ENCODE assay signal across 24 cellular contexts in genomic region chrX:74195120-74195519, GRCh38.
"Had no signal": no experiment of that assay in that cellular context is flagged by ENCODE, and none has a peak within 500 bp of the region (broad histone marks: within the 10 kb centered on the region; RNA-seq: fewer than 3 reads in every experiment).

No MANE protein-coding gene starts in this region.

- H3K4me2 ChIP-seq: hepatocyte, neural progenitor cell had no signal

- H3K4me1 ChIP-seq: lower lobe of right lung, neural progenitor cell, parathyroid adenoma, spleen, suprapubic skin, tibial artery, upper lobe of left lung, vagina had no signal

- H3K9me3 Mint-ChIP-seq: stimulated activated effector memory CD8-positive, alpha-beta T cell treated with anti-CD3 and anti-CD28 coated beads, Interleukin-12 subunit alpha, Interleukin-12 subunit beta, amount 100 ng/mL, for 72 hours had no signal

- DNase-seq: head of caudate nucleus; islet precursor cell; lower lobe of right lung; mammary epithelial cell; mesenchymal stem cell; naive thymus-derived CD8-positive, alpha-beta T cell; occipital lobe; spleen; stimulated activated CD4-positive, alpha-beta T cell treated with anti-CD3 and anti-CD28 coated beads, Interleukin-4, amount 100 ng/mL, for 24 hours; stimulated activated naive CD4-positive, alpha-beta T cell; tibial artery had no signal

- H3K4me1 Mint-ChIP-seq: naive thymus-derived CD8-positive, alpha-beta T cell; nephron; neural progenitor cell; stimulated activated effector memory CD8-positive, alpha-beta T cell treated with anti-CD3 and anti-CD28 coated beads, Interleukin-12 subunit alpha, Interleukin-12 subunit beta, amount 100 ng/mL, for 72 hours had no signal

- H3K79me2 ChIP-seq: hepatocyte, parathyroid adenoma had no signal

- H3K27me3 ChIP-seq: hepatocyte, neural progenitor cell, neutrophil, suprapubic skin, tibial artery, upper lobe of left lung, vagina had no signal

- H3K27me3 Mint-ChIP-seq: naive thymus-derived CD8-positive, alpha-beta T cell; stimulated activated naive CD8-positive, alpha-beta T cell treated with anti-CD3 and anti-CD28 coated beads, Interleukin-15, Interleukin-2, amounts not matched to agents 100 ng/mL and 50 ng/mL, for 24 hours had no signal

- H3K4me3 ChIP-seq: hepatocyte, lower lobe of right lung, neural progenitor cell, skin epidermis, spleen, suprapubic skin, thoracic aorta, tibial artery, upper lobe of left lung, vagina had no signal

- H3K36me3 ChIP-seq: lower lobe of right lung, neural progenitor cell, neutrophil, spleen, suprapubic skin, thoracic aorta, upper lobe of left lung, vagina had no signal

- H3K9ac ChIP-seq: neural progenitor cell, parathyroid adenoma had no signal

- H3K4me3 Mint-ChIP-seq: naive thymus-derived CD8-positive, alpha-beta T cell; nephron; neural progenitor cell; stimulated activated effector memory CD8-positive, alpha-beta T cell treated with anti-CD3 and anti-CD28 coated beads, Interleukin-12 subunit alpha, Interleukin-12 subunit beta, amount 100 ng/mL, for 72 hours; stimulated activated naive CD8-positive, alpha-beta T cell treated with anti-CD3 and anti-CD28 coated beads, Interleukin-15, Interleukin-2, amounts not matched to agents 100 ng/mL and 50 ng/mL, for 24 hours had no signal

- H2AFZ ChIP-seq: hepatocyte, neural progenitor cell, parathyroid adenoma had no signal

- ATAC-seq: lower lobe of right lung; naive thymus-derived CD8-positive, alpha-beta T cell; sciatic nerve; stimulated activated effector memory CD8-positive, alpha-beta T cell treated with anti-CD3 and anti-CD28 coated beads, Interleukin-12 subunit alpha, Interleukin-12 subunit beta, amount 100 ng/mL, for 72 hours had no signal

- H3K9me3 ChIP-seq: lower lobe of right lung, neutrophil, suprapubic skin, thoracic aorta, tibial artery, upper lobe of left lung, vagina had no signal

- H3K27ac Mint-ChIP-seq: naive thymus-derived CD8-positive, alpha-beta T cell; nephron; neural progenitor cell; stimulated activated effector memory CD8-positive, alpha-beta T cell treated with anti-CD3 and anti-CD28 coated beads, Interleukin-12 subunit alpha, Interleukin-12 subunit beta, amount 100 ng/mL, for 72 hours; stimulated activated naive CD8-positive, alpha-beta T cell treated with anti-CD3 and anti-CD28 coated beads, Interleukin-15, Interleukin-2, amounts not matched to agents 100 ng/mL and 50 ng/mL, for 24 hours had no signal

- H3K36me3 Mint-ChIP-seq: stimulated activated effector memory CD8-positive, alpha-beta T cell treated with anti-CD3 and anti-CD28 coated beads, Interleukin-12 subunit alpha, Interleukin-12 subunit beta, amount 100 ng/mL, for 72 hours had no signal

- H3K27ac ChIP-seq: hepatocyte, lower lobe of right lung, neural progenitor cell, neutrophil, parathyroid adenoma, skin epidermis, spleen, suprapubic skin, thoracic aorta, tibial artery, upper lobe of left lung, vagina had no signal
